ENCODE assay signal across 24 cellular contexts in genomic region chr7:154882931-154883474, GRCh38.
"Had no signal": no experiment of that assay in that cellular context is flagged by ENCODE, and none has a peak within 500 bp of the region (broad histone marks: within the 10 kb centered on the region; RNA-seq: fewer than 3 reads in every experiment).

No MANE protein-coding gene starts in this region.

- H3K27ac ChIP-seq: coronary artery, esophagus muscularis mucosa, lower lobe of right lung, pancreas, suprapubic skin, thyroid gland had no signal

- H3K27me3 ChIP-seq: esophagus muscularis mucosa, pancreas, thyroid gland had no signal

- H3K4me3 ChIP-seq: coronary artery, esophagus muscularis mucosa, lower lobe of right lung, pancreas, smooth muscle cell, suprapubic skin, thyroid gland had no signal

- DNase-seq: dermis blood vessel endothelial cell; effector memory CD4-positive, alpha-beta T cell; hypothalamus; left ventricle myocardium superior; lower lobe of right lung; naive thymus-derived CD8-positive, alpha-beta T cell; nephron progenitor cell; occipital lobe; pancreas; stimulated activated CD4-positive, alpha-beta T cell treated with anti-CD3 and anti-CD28 coated beads, Interleukin-12 subunit alpha, Interleukin-12 subunit beta, amount 100 ng/mL, for 4 hours; stimulated activated CD4-positive, alpha-beta T cell treated with anti-CD3 and anti-CD28 coated beads, Interleukin-1b, Interleukin-23, amount 100 ng/mL, for 48 hours; stimulated activated CD4-positive, alpha-beta T cell treated with anti-CD3 and anti-CD28 coated beads, Interleukin-4, amount 100 ng/mL, for 1 hour; stimulated activated CD8-positive, alpha-beta memory T cell treated with anti-CD3 and anti-CD28 coated beads, Interleukin-4, amount 100 ng/mL, for 48 hours; stimulated activated naive CD4-positive, alpha-beta T cell; stimulated activated naive CD8-positive, alpha-beta T cell treated with anti-CD3 and anti-CD28 coated beads, Interleukin-15, amount 100 ng/mL, for 72 hours; thyroid gland had no signal

- H3K9me3 ChIP-seq: esophagus muscularis mucosa, lower lobe of right lung, pancreas, suprapubic skin, thyroid gland had no signal

- H3K4me1 ChIP-seq: esophagus muscularis mucosa, lower lobe of right lung, pancreas, suprapubic skin, thyroid gland had no signal

- ATAC-seq: left ventricle myocardium superior; lower lobe of right lung; naive thymus-derived CD8-positive, alpha-beta T cell; pancreas; sciatic nerve; stimulated activated naive CD8-positive, alpha-beta T cell treated with anti-CD3 and anti-CD28 coated beads, Interleukin-15, amount 100 ng/mL, for 72 hours had no signal

- H3K4me2 ChIP-seq: smooth muscle cell had no signal

- H3K36me3 ChIP-seq: esophagus muscularis mucosa, lower lobe of right lung, pancreas, suprapubic skin, thyroid gland had no signal

- FAIRE-seq: endothelial cell of umbilical vein, frontal cortex, keratinocyte, pancreas had no signal
